ENCODE assay signal across 1 cellular context in the genomic region with DNA sequence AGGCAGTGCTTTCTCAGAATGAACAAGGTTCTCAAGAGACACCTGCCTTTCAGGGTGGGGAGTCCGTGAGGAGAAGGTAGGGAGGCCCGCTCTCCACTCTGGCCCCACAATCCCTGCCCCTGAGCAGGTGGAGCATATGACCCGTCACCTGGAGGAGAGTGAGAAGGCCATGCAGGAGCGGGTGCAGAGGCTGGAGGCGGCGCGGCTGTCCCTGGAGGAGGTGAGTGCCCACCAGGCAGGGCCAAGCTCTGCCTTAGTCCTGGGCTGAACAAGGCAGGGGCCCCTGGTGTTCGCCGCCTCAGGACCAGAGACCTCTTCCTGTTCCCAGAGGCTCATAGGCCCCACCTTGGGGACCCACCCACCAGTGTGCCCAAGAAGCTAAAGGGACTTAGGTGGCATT.
TF ChIP-seq lines count a peak whose summit lies in the region.

No MANE protein-coding gene starts in this region.

TF ChIP-seq in HCT116, 20 proteins besides CTCF, POLR2A, EP300 and RAD21 (continued from another document):
- TF ChIP-seq, protein P1, sequence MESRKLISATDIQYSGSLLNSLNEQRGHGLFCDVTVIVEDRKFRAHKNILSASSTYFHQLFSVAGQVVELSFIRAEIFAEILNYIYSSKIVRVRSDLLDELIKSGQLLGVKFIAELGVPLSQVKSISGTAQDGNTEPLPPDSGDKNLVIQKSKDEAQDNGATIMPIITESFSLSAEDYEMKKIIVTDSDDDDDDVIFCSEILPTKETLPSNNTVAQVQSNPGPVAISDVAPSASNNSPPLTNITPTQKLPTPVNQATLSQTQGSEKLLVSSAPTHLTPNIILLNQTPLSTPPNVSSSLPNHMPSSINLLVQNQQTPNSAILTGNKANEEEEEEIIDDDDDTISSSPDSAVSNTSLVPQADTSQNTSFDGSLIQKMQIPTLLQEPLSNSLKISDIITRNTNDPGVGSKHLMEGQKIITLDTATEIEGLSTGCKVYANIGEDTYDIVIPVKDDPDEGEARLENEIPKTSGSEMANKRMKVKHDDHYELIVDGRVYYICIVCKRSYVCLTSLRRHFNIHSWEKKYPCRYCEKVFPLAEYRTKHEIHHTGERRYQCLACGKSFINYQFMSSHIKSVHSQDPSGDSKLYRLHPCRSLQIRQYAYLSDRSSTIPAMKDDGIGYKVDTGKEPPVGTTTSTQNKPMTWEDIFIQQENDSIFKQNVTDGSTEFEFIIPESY (IDR thresholded peaks at IDR 0.05; ENCODE audit: extremely low read depth, insufficient replicate concordance, low read length): no peak
- TF ChIP-seq, protein P2, sequence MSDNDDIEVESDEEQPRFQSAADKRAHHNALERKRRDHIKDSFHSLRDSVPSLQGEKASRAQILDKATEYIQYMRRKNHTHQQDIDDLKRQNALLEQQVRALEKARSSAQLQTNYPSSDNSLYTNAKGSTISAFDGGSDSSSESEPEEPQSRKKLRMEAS (IDR thresholded peaks at IDR 0.05): no peak
- TF ChIP-seq JUND (IDR thresholded peaks at IDR 0.05): no peak
- no peak for TF ChIP-seq ZFX (IDR thresholded peaks at IDR 0.05)
- TF ChIP-seq EZH2phosphoT487 (IDR thresholded peaks at IDR 0.05; ENCODE audit: borderline replicate concordance): no peak
- TF ChIP-seq CEBPB (IDR thresholded peaks at IDR 0.05; ENCODE audit: low read depth): no peak
- TF ChIP-seq, protein P3, sequence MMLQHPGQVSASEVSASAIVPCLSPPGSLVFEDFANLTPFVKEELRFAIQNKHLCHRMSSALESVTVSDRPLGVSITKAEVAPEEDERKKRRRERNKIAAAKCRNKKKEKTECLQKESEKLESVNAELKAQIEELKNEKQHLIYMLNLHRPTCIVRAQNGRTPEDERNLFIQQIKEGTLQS (IDR thresholded peaks at IDR 0.05): no peak
- TF ChIP-seq CBX3 (IDR thresholded peaks at IDR 0.05; ENCODE audit: low read depth): no peak
